In the genomic region with DNA sequence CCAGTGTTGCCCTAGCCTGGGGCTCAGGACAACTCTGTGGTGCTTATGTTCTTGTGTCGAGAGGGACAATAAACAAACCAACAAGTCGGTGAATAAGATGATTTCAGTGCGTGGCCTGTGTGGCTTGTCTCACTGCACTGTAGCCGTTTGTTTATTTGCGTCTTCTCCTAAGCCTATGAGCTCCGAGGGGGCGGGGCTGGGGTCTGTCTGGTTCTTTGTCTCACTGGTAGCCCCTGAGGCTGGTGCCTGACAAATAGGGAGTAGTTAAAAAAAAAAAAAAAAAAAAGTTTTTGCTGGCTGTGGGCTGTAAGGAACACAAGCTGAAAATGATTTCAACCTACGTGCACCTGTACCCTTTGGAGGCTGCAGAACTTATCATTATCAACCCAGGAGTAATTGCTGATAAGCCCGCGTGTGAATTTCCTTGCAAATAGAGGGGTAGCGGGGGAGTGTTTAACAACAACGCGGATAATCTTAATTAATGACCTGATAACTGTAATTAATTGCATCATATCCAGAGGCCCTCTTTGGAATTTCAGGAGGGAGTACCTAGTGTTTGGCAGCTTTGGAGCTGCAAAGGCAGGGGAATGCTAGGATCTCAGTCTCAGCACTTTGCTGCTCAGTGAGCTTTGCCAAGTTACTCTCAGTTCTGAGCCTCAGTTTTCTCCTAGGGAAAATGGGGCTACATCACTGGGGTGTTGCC, we compare ENCODE assay signal across 9 cellular contexts. TPM values are rescaled to one million over a fixed set of nuclear protein-coding genes. Genes with fewer than 3 reads are reported as not detected.
A peak's percentile ranks its signal among the peaks of the same experiment; 100 is the strongest.
DNase-seq lines count a peak whose midpoint lies in the region; ATAC-seq and TF ChIP-seq lines count a peak whose summit lies in the region.
"Had no signal": no experiment of that assay in that cellular context is flagged by ENCODE, and none has a peak within 500 bp of the region (broad histone marks: within the 10 kb centered on the region; RNA-seq: fewer than 3 reads in every experiment).

No MANE protein-coding gene starts in this region.

- H3K4me3 ChIP-seq in brain microvascular endothelial cell (ENCODE audit: low read depth, low read length): no peak overlapping the region
- H3K4me3 ChIP-seq: K562 had no signal

- in situ Hi-C loops in brain microvascular endothelial cell (cut with HindIII; ENCODE audit: low pct_ligation_motif_present, low sequenced_read_pairs): no loop called here

- TF ChIP-seq CTCF in type B pancreatic cell (conservative IDR thresholded peaks at IDR 0.05) (no peak), brain microvascular endothelial cell (IDR thresholded peaks at IDR 0.05; ENCODE audit: low read depth, low read length, missing control alignments) (no peak)

- no peaks in the 10 kb centered on the region for H3K27me3 ChIP-seq in brain microvascular endothelial cell (replicated peaks)

- H3K27me3 Mint-ChIP-seq in activated naive CD4-positive, alpha-beta T cell treated with anti-CD3 and anti-CD28 coated beads for 36 hours (ENCODE audit: low read depth): peaks cover 27% of the 10 kb centered on the region
- H3K27me3 Mint-ChIP-seq in memory B cell (peaks cover 12% of the 10 kb centered on the region), type B pancreatic cell (no peaks in the 10 kb centered on the region)

- H3K36me3 ChIP-seq in brain microvascular endothelial cell (replicated peaks): no peaks in the 10 kb centered on the region

- CTCF ChIA-PET in activated naive CD4-positive, alpha-beta T cell treated with anti-CD3 and anti-CD28 coated beads for 36 hours (lab: Charles Lee): interaction anchor here (0.5 to 1.0 kb wide), 2 partner anchors 39 to 68 kb away, joined by 5 read pairs; no protein-coding TSS in a partner anchor

- no peaks in the 10 kb centered on the region for H3K9me3 Mint-ChIP-seq in activated naive CD4-positive, alpha-beta T cell treated with anti-CD3 and anti-CD28 coated beads for 36 hours
- H3K9me3 Mint-ChIP-seq in activated naive CD4-positive, alpha-beta T cell treated with anti-CD3 and anti-CD28 coated beads, Interleukin-2, amount 50 U/mL, for 72 hours: no peaks in the 10 kb centered on the region
- H3K9me3 Mint-ChIP-seq in memory B cell (no peaks in the 10 kb centered on the region), type B pancreatic cell (no peaks in the 10 kb centered on the region)

- no peak overlapping the region for H3K27ac Mint-ChIP-seq in activated naive CD4-positive, alpha-beta T cell treated with anti-CD3 and anti-CD28 coated beads for 36 hours
- H3K27ac Mint-ChIP-seq in activated naive CD4-positive, alpha-beta T cell treated with anti-CD3 and anti-CD28 coated beads, Interleukin-2, amount 50 U/mL, for 72 hours: no peak overlapping the region
- peak overlapping the region; percentile 14 for H3K27ac Mint-ChIP-seq in memory B cell
- peak overlapping the region; percentile 77 for H3K27ac Mint-ChIP-seq in type B pancreatic cell

- ATAC-seq in activated naive CD4-positive, alpha-beta T cell treated with anti-CD3 and anti-CD28 coated beads, Interleukin-2, amount 50 U/mL, for 72 hours: no peak
- no peak for ATAC-seq in memory B cell (ENCODE audit: low read depth)

- intact Hi-C loops in activated naive CD4-positive, alpha-beta T cell treated with anti-CD3 and anti-CD28 coated beads for 36 hours (cut with micrococcal nuclease): no loop called here

- peak overlapping the region; percentile 46 for H3K4me3 Mint-ChIP-seq in activated naive CD4-positive, alpha-beta T cell treated with anti-CD3 and anti-CD28 coated beads for 36 hours
- H3K4me3 Mint-ChIP-seq in memory B cell (peak overlapping the region; percentile 77), type B pancreatic cell (peak overlapping the region; percentile 85)

- peaks cover 10% of the 10 kb centered on the region for H3K4me1 Mint-ChIP-seq in activated naive CD4-positive, alpha-beta T cell treated with anti-CD3 and anti-CD28 coated beads for 36 hours (ENCODE audit: low read depth)
- peaks cover 19% of the 10 kb centered on the region for H3K4me1 Mint-ChIP-seq in memory B cell
- H3K4me1 Mint-ChIP-seq in type B pancreatic cell (ENCODE audit: unreplicated experiment): peaks cover 25% of the 10 kb centered on the region

- no peak for DNase-seq in activated naive CD4-positive, alpha-beta T cell treated with anti-CD3 and anti-CD28 coated beads for 36 hours
- no peak for DNase-seq in activated naive CD4-positive, alpha-beta T cell treated with anti-CD3 and anti-CD28 coated beads, Interleukin-2, amount 50 U/mL, for 72 hours (ENCODE audit: low spot score in 2 of 2)
- DNase-seq in caudate nucleus (lab: John Stamatoyannopoulos, UW) (peak in 13 of 61 donors; percentile 8 to 42 (median 17)), memory B cell (ENCODE audit: low spot score in 2 of 2) (no peak), type B pancreatic cell (ENCODE audit: extremely low spot score, unreplicated experiment) (peak; percentile 82), T-helper 9 cell (no peak), DMS153 (lab: John Stamatoyannopoulos, UW) (no peak), brain microvascular endothelial cell (no peak)

- peak overlapping the region; percentile 64 for H3K27ac ChIP-seq in caudate nucleus (ENCODE audit: low read depth, low read length)
- no peak overlapping the region for H3K27ac ChIP-seq in brain microvascular endothelial cell

- no peaks in the 10 kb centered on the region for H3K36me3 Mint-ChIP-seq in activated naive CD4-positive, alpha-beta T cell treated with anti-CD3 and anti-CD28 coated beads for 36 hours (ENCODE audit: low read depth)
- peaks cover 0 to 5% of the 10 kb centered on the region in 2 donors for H3K36me3 Mint-ChIP-seq in activated naive CD4-positive, alpha-beta T cell treated with anti-CD3 and anti-CD28 coated beads, Interleukin-2, amount 50 U/mL, for 72 hours
- H3K36me3 Mint-ChIP-seq in memory B cell (no peaks in the 10 kb centered on the region), type B pancreatic cell (no peaks in the 10 kb centered on the region)

RNA-seq across cellular contexts. Expression of a gene that starts 0.9 kb away (rescaled TPM):
- not detected for total RNA-seq in activated naive CD4-positive, alpha-beta T cell treated with anti-CD3 and anti-CD28 coated beads for 36 hours
- total RNA-seq in activated naive CD4-positive, alpha-beta T cell treated with anti-CD3 and anti-CD28 coated beads, Interleukin-2, amount 50 U/mL, for 72 hours: not detected
- 36.0 and 48.0 TPM in 2 replicates for total RNA-seq in type B pancreatic cell (ENCODE audit: low replicate concordance)

Comparison
In these comparisons a context has a peak if more than half of its experiments do, and no peak if none do; other contexts are left out.
1. H3K27ac Mint-ChIP-seq: peak in memory B cell (single experiment) and type B pancreatic cell (single experiment); none in activated naive CD4-positive, alpha-beta T cell treated with anti-CD3 and anti-CD28 coated beads for 36 hours (single experiment) and activated naive CD4-positive, alpha-beta T cell treated with anti-CD3 and anti-CD28 coated beads, Interleukin-2, amount 50 U/mL, for 72 hours (0 of 2).
2. RNA of a gene that starts 0.9 kb away (total RNA-seq): 36.0 to 48.0 TPM in type B pancreatic cell; not detected in activated naive CD4-positive, alpha-beta T cell treated with anti-CD3 and anti-CD28 coated beads for 36 hours and not detected in activated naive CD4-positive, alpha-beta T cell treated with anti-CD3 and anti-CD28 coated beads, Interleukin-2, amount 50 U/mL, for 72 hours; every median in the first group is over 10 times any median in the second.
3. Peak in every context shown above with its lines, with median percentiles within 50 percentile points of each other: H3K4me3 Mint-ChIP-seq.